In the genomic region with DNA sequence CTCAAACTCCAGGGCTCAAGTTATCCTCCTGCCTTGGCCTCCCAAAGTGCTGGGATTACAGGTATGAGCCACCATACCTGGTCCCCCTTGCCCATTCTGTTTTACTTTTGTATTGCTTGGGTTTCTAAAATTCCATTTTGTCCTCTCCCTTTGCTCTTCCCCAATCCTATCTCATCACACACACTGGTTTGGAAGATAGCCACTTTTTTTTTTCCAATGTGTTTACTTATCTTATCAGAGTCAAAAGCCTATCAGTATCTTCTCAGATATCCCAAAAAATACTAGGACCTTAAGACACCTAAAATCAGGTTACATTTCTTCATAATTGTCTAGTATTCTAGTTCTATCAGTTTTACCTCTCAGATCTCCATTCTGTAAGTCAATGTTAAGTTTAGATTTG, we compare ENCODE assay signal across 16 cellular contexts.
"Had no signal": no experiment of that assay in that cellular context is flagged by ENCODE, and none has a peak within 500 bp of the region (broad histone marks: within the 10 kb centered on the region; RNA-seq: fewer than 3 reads in every experiment).

No MANE protein-coding gene starts in this region.

- H3K27me3 Mint-ChIP-seq: activated CD4-positive, alpha-beta memory T cell treated with anti-CD3 and anti-CD28 coated beads for 36 hours had no signal

- H3K36me3 ChIP-seq: ovary had no signal

- ATAC-seq: stimulated activated naive CD8-positive, alpha-beta T cell treated with anti-CD3 and anti-CD28 coated beads, Interleukin-15, Interleukin-2, amounts not matched to agents 100 U/mL and 50 U/mL, for 24 hours had no signal

- H2AFZ ChIP-seq: neural progenitor cell had no signal

- H3K4me1 ChIP-seq: adrenal gland, neural progenitor cell, right lobe of liver, transverse colon had no signal

- DNase-seq: activated CD4-positive, alpha-beta memory T cell treated with anti-CD3 and anti-CD28 coated beads for 36 hours; activated CD4-positive, CD25-positive, alpha-beta regulatory T cell; activated CD8-positive, alpha-beta memory T cell treated with anti-CD3 and anti-CD28 coated beads, Interleukin-2, amount 50 U/mL, for 4 hours; activated naive CD4-positive, alpha-beta T cell treated with Interleukin-2 at 50 U/mL for 16 hours; adrenal gland; endodermal cell; head of caudate nucleus; ovary; right lobe of liver; stimulated activated CD4-positive, alpha-beta T cell treated with anti-CD3 and anti-CD28 coated beads, Interleukin-4, amount 100 ng/mL, for 4 hours; stimulated activated CD8-positive, alpha-beta memory T cell treated with anti-CD3 and anti-CD28 coated beads, Interleukin-4, amount 100 ng/mL, for 48 hours; stimulated activated naive CD8-positive, alpha-beta T cell treated with anti-CD3 and anti-CD28 coated beads, Interleukin-15, Interleukin-2, amounts not matched to agents 100 U/mL and 50 U/mL, for 24 hours; transverse colon had no signal

- H3K4me1 Mint-ChIP-seq: neural progenitor cell had no signal

- H3K9me3 Mint-ChIP-seq: activated CD4-positive, alpha-beta memory T cell treated with anti-CD3 and anti-CD28 coated beads for 36 hours; activated T-helper 1 cell treated with anti-CD3 and anti-CD28 coated beads, Interleukin-12 subunit alpha, Interleukin-12 subunit beta, Interleukin-2, Interleukin-4 antibody, amounts not matched to agents 30 ng/mL and 10 ng/mL and 1 ng/mL, durations not matched to agents 14 hours and 24 hours and 36 hours; neural progenitor cell had no signal

- H3K4me2 ChIP-seq: neural progenitor cell, smooth muscle cell had no signal

- H3K27ac ChIP-seq: adrenal gland, neural progenitor cell, ovary, right lobe of liver, transverse colon had no signal

- H3K27ac Mint-ChIP-seq: activated CD4-positive, alpha-beta memory T cell treated with anti-CD3 and anti-CD28 coated beads for 36 hours; activated T-helper 1 cell treated with anti-CD3 and anti-CD28 coated beads, Interleukin-12 subunit alpha, Interleukin-12 subunit beta, Interleukin-2, Interleukin-4 antibody, amounts not matched to agents 30 ng/mL and 10 ng/mL and 1 ng/mL, durations not matched to agents 14 hours and 24 hours and 36 hours; endodermal cell; neural progenitor cell had no signal

- H3K27me3 ChIP-seq: adrenal gland, neural progenitor cell, ovary, right lobe of liver, transverse colon had no signal

- H3K4me3 ChIP-seq: adrenal gland, neural progenitor cell, ovary, right lobe of liver, smooth muscle cell, transverse colon had no signal

- H3K4me3 Mint-ChIP-seq: activated CD4-positive, alpha-beta memory T cell treated with anti-CD3 and anti-CD28 coated beads for 36 hours; activated T-helper 1 cell treated with anti-CD3 and anti-CD28 coated beads, Interleukin-12 subunit alpha, Interleukin-12 subunit beta, Interleukin-2, Interleukin-4 antibody, amounts not matched to agents 30 ng/mL and 10 ng/mL and 1 ng/mL, durations not matched to agents 14 hours and 24 hours and 36 hours; endodermal cell; neural progenitor cell had no signal
